8 cellular contexts compared by ENCODE assay signal in genomic region chr5:149581192-149581861, GRCh38. TPM values are rescaled to one million over a fixed set of nuclear protein-coding genes. Genes with fewer than 3 reads are reported as not detected.
DNase-seq lines count a peak whose midpoint lies in the region; ATAC-seq, FAIRE-seq and TF ChIP-seq lines count a peak whose summit lies in the region.

ARHGEF37 (plus strand) TSS chr5:149581498; CDS start chr5:149597770, 16,272 bp downstream.

- no peaks in the 10 kb centered on the region for H3K27me3 ChIP-seq in endothelial cell of umbilical vein (ENCODE audit: control insufficient read depth in 2 of 2, insufficient read depth in 2 of 2, low read length in 2 of 2)

- dilution Hi-C loops in endothelial cell of umbilical vein (cut with MboI; ENCODE audit: extremely low pct_ligation_motif_present, low sequenced_read_pairs) = no loop called here

- TF ChIP-seq POLR2A in endothelial cell of umbilical vein (IDR thresholded peaks at IDR 0.05; ENCODE audit: low read depth, low read length) = peak; percentile 31

- whole genome bisulfite sequencing in mesodermal cell (ENCODE audit: insufficient coverage in 2 of 2), 2 experiments = 3 to 4% methylated on average over 46 to 51 of the region's 56 CpGs

- intact Hi-C loops in endothelial cell of umbilical vein (cut with micrococcal nuclease) = loop anchor here (1.0 kb wide), 3 partner anchors 15 to 37 kb away; no protein-coding TSS in a partner anchor

- TF ChIP-seq CTCF in GM12864 (IDR thresholded peaks at IDR 0.05; ENCODE audit: low read depth, low read length, missing control alignments) = no peak
- TF ChIP-seq CTCF in endothelial cell of umbilical vein (IDR thresholded peaks at IDR 0.05; ENCODE audit: extremely low read depth in 1 of 2, insufficient read depth in 1 of 2, low read depth in 1 of 2, low read length in 2 of 2) = no peak

- no TSS peak for BruUV-seq in endothelial cell of umbilical vein (replicated peaks; lab: Mats Ljungman, UMichigan)

- H2AFZ ChIP-seq in endothelial cell of umbilical vein (ENCODE audit: low read depth, low read length) = peak within 1 kb of the TSS; percentile 82

- no peaks in the 10 kb centered on the region for H3K9me3 Mint-ChIP-seq in activated CD8-positive, alpha-beta memory T cell treated with anti-CD3 and anti-CD28 coated beads, Interleukin-2, amount 10 ng/mL, durations not matched to agents 7 days and 5 days (ENCODE audit: low read depth)

- H3K9ac ChIP-seq in endothelial cell of umbilical vein (replicated peaks; ENCODE audit: extremely low read depth, insufficient read depth, low read length) = peak within 1 kb of the TSS; percentile 66

- POLR2A ChIA-PET in endothelial cell of umbilical vein (lab: Charles Lee) = interaction anchor here (1.3 to 2.1 kb wide), 3 partner anchors 15 to 129 kb away, joined by 4 to 7 read pairs (median 6); no protein-coding TSS in a partner anchor

- FAIRE-seq in endothelial cell of umbilical vein (lab: Jason Lieb, UNC) = peak; percentile 91

- peak within 1 kb of the TSS; percentile 83 for H3K27ac ChIP-seq in endothelial cell of umbilical vein (ENCODE audit: insufficient read depth, low read depth, low read length)
- no peak within 1 kb of the TSS for H3K27ac ChIP-seq in mesodermal cell (ENCODE audit: low read depth, low read length, severe bottlenecking)

- peaks cover 25% of the 10 kb centered on the region for H3K27me3 Mint-ChIP-seq in activated CD8-positive, alpha-beta memory T cell treated with anti-CD3 and anti-CD28 coated beads, Interleukin-2, amount 10 ng/mL, durations not matched to agents 7 days and 5 days

- H3K36me3 Mint-ChIP-seq in activated CD8-positive, alpha-beta memory T cell treated with anti-CD3 and anti-CD28 coated beads, Interleukin-2, amount 10 ng/mL, durations not matched to agents 7 days and 5 days = no peaks in the 10 kb centered on the region

- no peaks in the 10 kb centered on the region for H3K9me1 ChIP-seq in endothelial cell of umbilical vein (replicated peaks; ENCODE audit: control insufficient read depth, extremely low read depth, insufficient read depth, low read length)

- H4K20me1 ChIP-seq in endothelial cell of umbilical vein (replicated peaks; ENCODE audit: control insufficient read depth, extremely low read depth, insufficient read depth, low read length) = no peaks in the 10 kb centered on the region

- ATAC-seq in activated CD8-positive, alpha-beta memory T cell treated with anti-CD3 and anti-CD28 coated beads, Interleukin-2, amount 10 ng/mL, durations not matched to agents 7 days and 5 days = peak; percentile 79
- ATAC-seq in HG03025 (IDR thresholded peaks at IDR 0.05; ENCODE audit: low FRiP score, unreplicated experiment) = no peak

- H3K4me3 Mint-ChIP-seq in activated CD8-positive, alpha-beta memory T cell treated with anti-CD3 and anti-CD28 coated beads, Interleukin-2, amount 10 ng/mL, durations not matched to agents 7 days and 5 days = peak within 1 kb of the TSS; percentile 59

- no peaks in the 10 kb centered on the region for H3K9me3 ChIP-seq in endothelial cell of umbilical vein (replicated peaks; ENCODE audit: control insufficient read depth, insufficient read depth, low read length)
- H3K9me3 ChIP-seq in mesodermal cell (ENCODE audit: control insufficient read depth, low read length) = no peaks in the 10 kb centered on the region

- peaks cover 9% of the 10 kb centered on the region for H3K4me1 Mint-ChIP-seq in activated CD8-positive, alpha-beta memory T cell treated with anti-CD3 and anti-CD28 coated beads, Interleukin-2, amount 10 ng/mL, durations not matched to agents 7 days and 5 days

- DNase-seq in GM12864 (ENCODE audit: low read depth) (no peak), NCI-H2196 (lab: John Stamatoyannopoulos, UW; ENCODE audit: unreplicated experiment) (peak; percentile 76), endothelial cell of umbilical vein (ENCODE audit: low read depth, low spot score) (peak; percentile 93), GOT3 (lab: John Stamatoyannopoulos, UW) (no peak)
- DNase-seq in activated CD8-positive, alpha-beta memory T cell treated with anti-CD3 and anti-CD28 coated beads, Interleukin-2, amount 10 ng/mL, durations not matched to agents 7 days and 5 days = peak; percentile 41
- peak in 2 of 3 donors; percentile 24 to 27 for DNase-seq in stimulated activated CD4-positive, alpha-beta T cell treated with anti-CD3 and anti-CD28 coated beads, TNF-alpha, amount 100 ng/mL, for 48 hours (ENCODE audit: low read depth in 3 of 3)

- H3K4me2 ChIP-seq in endothelial cell of umbilical vein (ENCODE audit: insufficient read depth, low read length) = peak within 1 kb of the TSS; percentile 75

- no peak within 1 kb of the TSS for H3K27ac Mint-ChIP-seq in activated CD8-positive, alpha-beta memory T cell treated with anti-CD3 and anti-CD28 coated beads, Interleukin-2, amount 10 ng/mL, durations not matched to agents 7 days and 5 days

- H3K36me3 ChIP-seq in endothelial cell of umbilical vein (ENCODE audit: control insufficient read depth in 2 of 2, extremely low read depth in 1 of 2, insufficient read depth in 2 of 2, low read length in 2 of 2) = no peaks in the 10 kb centered on the region
- H3K36me3 ChIP-seq in mesodermal cell (ENCODE audit: control insufficient read depth, insufficient read depth, low read length) = no peaks in the 10 kb centered on the region

- H3K79me2 ChIP-seq in endothelial cell of umbilical vein (ENCODE audit: control insufficient read depth, insufficient read depth, low read length) = no peaks in the 10 kb centered on the region

- CTCF ChIA-PET in activated CD8-positive, alpha-beta memory T cell treated with anti-CD3 and anti-CD28 coated beads, Interleukin-2, amount 10 ng/mL, durations not matched to agents 7 days and 5 days (lab: Charles Lee) = interaction anchor here (1.7 to 1.9 kb wide), 2 partner anchors 14 to 17 kb away, joined by 4 to 7 read pairs; no protein-coding TSS in a partner anchor
- CTCF ChIA-PET in endothelial cell of umbilical vein (lab: Charles Lee) = interaction anchor here (0.8 to 5.5 kb wide), 11 partner anchors 13 to 316 kb away, joined by 3 to 40 read pairs (median 4); no protein-coding TSS in a partner anchor

- H3K4me1 ChIP-seq in endothelial cell of umbilical vein (ENCODE audit: control insufficient read depth, extremely low read depth, insufficient read depth, low read length) (peaks cover 29% of the 10 kb centered on the region), mesodermal cell (ENCODE audit: control insufficient read depth, insufficient read depth, low read length, poor library complexity, severe bottlenecking) (peaks cover 6% of the 10 kb centered on the region)

- H3K4me3 ChIP-seq in GM12864 (ENCODE audit: low read depth, low read length) (peak within 1 kb of the TSS; percentile 50), endothelial cell of umbilical vein (replicated peaks in 1 of 3; ENCODE audit: insufficient read depth in 1 of 3, low read depth in 1 of 3, low read length in 3 of 3) (peak within 1 kb of the TSS; percentile 14 to 54 (median 34)), mesodermal cell (ENCODE audit: extremely low read depth, insufficient read depth, low read length, poor library complexity, severe bottlenecking) (peak within 1 kb of the TSS; percentile 42)

TF ChIP-seq in endothelial cell of umbilical vein, 7 proteins besides CTCF, POLR2A, EP300 and RAD21:
- TF ChIP-seq JUN (IDR thresholded peaks at IDR 0.05; ENCODE audit: borderline replicate concordance, insufficient read depth, insufficient read length, low read depth) (no peak), MAX (IDR thresholded peaks at IDR 0.05; ENCODE audit: insufficient read depth, insufficient read length) (no peak), EZH2 (IDR thresholded peaks at IDR 0.05; ENCODE audit: borderline replicate concordance, low read depth, low read length, severe bottlenecking) (no peak), FOS (IDR thresholded peaks at IDR 0.05; ENCODE audit: borderline replicate concordance, insufficient read depth, low read length) (no peak), GATA2 (IDR thresholded peaks at IDR 0.05; ENCODE audit: insufficient read depth, insufficient read length, low read depth, low read length) (no peak), MYC (IDR thresholded peaks at IDR 0.05; ENCODE audit: low read depth, low read length) (no peak), POLR2AphosphoS5 (IDR thresholded peaks at IDR 0.05; ENCODE audit: insufficient read depth, low read depth, low read length) (no peak)

RNA-seq across cellular contexts. Expression of gene ARHGEF37, which starts in this region (rescaled TPM):
- 1 to 10 TPM in 1 of 2 experiments, under 1 TPM in 1; 0.37 to 1.1 TPM for total RNA-seq in activated CD8-positive, alpha-beta memory T cell treated with anti-CD3 and anti-CD28 coated beads, Interleukin-2, amount 10 ng/mL, durations not matched to agents 7 days and 5 days
- 7.0 and 7.1 TPM in 2 replicates for total RNA-seq in endothelial cell of umbilical vein
- polyA plus RNA-seq in endothelial cell of umbilical vein = 4.4 and 4.9 TPM in 2 replicates
- 3.6 and 4.3 TPM in 2 replicates for polyA plus RNA-seq in endothelial cell of umbilical vein (2011; cell fraction: cytosol; rRNA removed)
- 9.7 and 10.3 TPM in 2 replicates for polyA plus RNA-seq in endothelial cell of umbilical vein (2011; cell fraction: nucleus; rRNA removed)
- polyA plus RNA-seq in endothelial cell of umbilical vein (2012) = 2.7 and 3.2 TPM in 2 replicates
- polyA minus RNA-seq in endothelial cell of umbilical vein = 7.5 and 7.6 TPM in 2 replicates
- not detected for polyA minus RNA-seq in endothelial cell of umbilical vein (2011; cell fraction: cytosol; rRNA and poly(A)+ RNA removed)
- 6.9 and 7.0 TPM in 2 replicates for polyA minus RNA-seq in endothelial cell of umbilical vein (2011; cell fraction: nucleus; rRNA and poly(A)+ RNA removed)
- 0.37 TPM for polyA plus RNA-seq in mesodermal cell (2013, experiment 1 of 2)
- 0.20 TPM for polyA plus RNA-seq in mesodermal cell (2013, experiment 2 of 2)

Comparison
In these comparisons a context has a peak if more than half of its experiments do, and no peak if none do; other contexts are left out.
1. DNase-seq: peak in NCI-H2196 (single experiment), activated CD8-positive, alpha-beta memory T cell treated with anti-CD3 and anti-CD28 coated beads, Interleukin-2, amount 10 ng/mL, durations not matched to agents 7 days and 5 days (single experiment), endothelial cell of umbilical vein (single experiment) and stimulated activated CD4-positive, alpha-beta T cell treated with anti-CD3 and anti-CD28 coated beads, TNF-alpha, amount 100 ng/mL, for 48 hours (2 of 3); none in GM12864 (single experiment) and GOT3 (single experiment).
2. Peak in every context shown above with its lines, with median percentiles within 50 percentile points of each other: H3K4me3 ChIP-seq.